ENCODE assay signal across 8 cellular contexts in the genomic region with DNA sequence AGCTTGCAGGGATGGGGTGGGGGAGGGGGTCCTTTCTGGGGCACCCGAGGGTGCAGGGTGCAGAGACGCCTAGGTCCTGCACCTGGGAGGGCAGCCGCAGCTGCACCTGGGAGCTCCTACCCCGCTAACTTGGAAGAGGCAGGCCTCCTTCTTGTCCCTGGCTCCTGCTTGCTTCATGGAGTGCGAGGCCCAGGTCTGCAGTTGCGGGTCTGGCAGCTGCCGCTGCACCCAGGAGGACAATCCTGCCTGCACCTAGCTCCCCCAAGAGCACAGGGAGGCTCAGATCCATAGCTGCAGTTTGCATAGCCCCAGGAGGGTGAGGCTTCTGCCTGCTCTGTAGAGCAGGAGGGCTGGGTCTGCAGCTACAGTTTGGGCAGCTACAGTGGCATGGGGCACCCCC. TPM values are rescaled to one million over a fixed set of nuclear protein-coding genes. Genes with fewer than 3 reads are reported as not detected.
"Had no signal": no experiment of that assay in that cellular context is flagged by ENCODE, and none has a peak within 500 bp of the region (broad histone marks: within the 10 kb centered on the region; RNA-seq: fewer than 3 reads in every experiment).

No MANE protein-coding gene starts in this region.

- H3K4me3 ChIP-seq: K562 had no signal

- DNase-seq: IMR-90, KBM-7 had no signal

- ATAC-seq: K562 had no signal

- H3K27ac ChIP-seq: HL-60 had no signal

- FAIRE-seq: HTR-8/SVneo, K562 had no signal

RNA-seq across cellular contexts. Expression of a gene that starts 26.6 kb away (rescaled TPM):
- total RNA-seq: HT-29, K562 had no signal
- polyA plus RNA-seq: K562 had no signal

RNA-seq across cellular contexts. Expression of a gene that starts 26.7 kb away (rescaled TPM):
- total RNA-seq: HT-29, K562 had no signal
- polyA plus RNA-seq: K562 had no signal

RNA-seq across cellular contexts. Expression of a gene that starts 46.8 kb away (rescaled TPM):
- total RNA-seq: HT-29, HT1080 had no signal

RNA-seq across cellular contexts. Expression of a gene that starts 51.2 kb away (rescaled TPM):
- total RNA-seq: HT-29, HT1080, IMR-90, K562 had no signal
- polyA plus RNA-seq: IgD-negative memory B cell, IMR-90, K562 had no signal
